ENCODE assay signal across 8 cellular contexts in the genomic region with DNA sequence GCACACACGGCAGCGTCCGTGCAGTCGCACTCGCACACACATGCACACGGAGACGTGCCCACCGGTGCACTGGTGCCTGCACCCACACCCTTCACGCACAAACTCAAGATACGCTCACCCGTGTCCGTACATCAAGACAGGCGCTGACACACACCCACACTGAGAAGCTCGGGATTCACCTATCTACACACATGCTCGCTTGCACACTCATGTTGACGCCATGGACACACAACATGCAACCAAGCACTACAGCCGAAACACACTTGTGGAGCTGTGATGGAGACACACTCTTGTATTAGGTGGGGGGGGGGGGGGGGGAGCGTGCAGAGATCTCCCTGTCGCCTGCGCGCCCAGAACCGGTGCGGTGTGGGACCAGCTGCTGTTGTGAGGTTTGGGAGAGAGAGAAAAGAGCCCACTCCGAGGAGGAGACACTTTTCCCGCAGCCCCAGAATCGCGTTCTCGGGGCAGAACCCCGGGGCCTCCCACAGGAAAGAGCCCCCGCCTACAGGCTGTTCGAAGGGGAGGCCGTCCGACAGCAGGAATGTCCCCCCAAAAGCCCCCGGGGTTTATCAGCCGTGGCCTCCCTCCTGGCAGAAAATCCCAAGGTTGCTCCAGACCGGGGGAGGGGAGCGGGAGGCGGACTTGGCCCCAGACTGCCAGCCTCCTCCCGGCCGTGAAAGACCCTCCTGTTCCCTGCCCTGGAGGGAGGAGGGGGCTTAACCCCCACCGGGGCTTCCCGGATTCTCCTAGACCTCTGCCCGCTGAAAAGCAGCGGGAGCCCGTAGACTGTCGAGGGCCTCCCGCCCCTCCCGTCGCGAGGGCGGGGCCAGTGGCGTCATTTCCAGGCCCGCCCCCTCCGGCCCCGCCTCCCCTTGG. TPM values are rescaled to one million over a fixed set of nuclear protein-coding genes. Genes with fewer than 3 reads are reported as not detected.
DNase-seq lines count a peak whose midpoint lies in the region; ATAC-seq and TF ChIP-seq lines count a peak whose summit lies in the region.

No MANE protein-coding gene starts in this region.

- H3K9me3 ChIP-seq in CD4-positive, CD25-positive, alpha-beta regulatory T cell (ENCODE audit: control insufficient read depth in 2 of 2, low read length in 2 of 2) = no peaks in the 10 kb centered on the region

- H3K27me3 Mint-ChIP-seq in CD4-positive, CD25-positive, alpha-beta regulatory T cell = peaks cover 18% of the 10 kb centered on the region
- no peaks in the 10 kb centered on the region for H3K27me3 Mint-ChIP-seq in activated naive CD8-positive, alpha-beta T cell
- peaks cover 7% of the 10 kb centered on the region for H3K27me3 Mint-ChIP-seq in osteocyte (ENCODE audit: unreplicated experiment)

- peak overlapping the region; percentile 100 for H3K27ac ChIP-seq in CD4-positive, CD25-positive, alpha-beta regulatory T cell (ENCODE audit: insufficient read depth, low read length, poor library complexity, severe bottlenecking)
- peak overlapping the region; percentile 73 for H3K27ac ChIP-seq in temporal lobe (ENCODE audit: low read depth, low read length)

- no peak for TF ChIP-seq RAD21 in Ishikawa (IDR thresholded peaks at IDR 0.05; ENCODE audit: low read depth)

- ATAC-seq in CD4-positive, CD25-positive, alpha-beta regulatory T cell (ENCODE audit: low read depth in 2 of 2) = peak; percentile 30 to 36
- peak; percentile 24 for ATAC-seq in GM19463 (IDR thresholded peaks at IDR 0.05; ENCODE audit: unreplicated experiment)

- intact Hi-C loops in head of caudate nucleus (cut with DNase I) = no loop called here

- no peaks in the 10 kb centered on the region for H3K27me3 ChIP-seq in CD4-positive, CD25-positive, alpha-beta regulatory T cell (ENCODE audit: control insufficient read depth, insufficient read depth, low read length)

- H3K27ac Mint-ChIP-seq in CD4-positive, CD25-positive, alpha-beta regulatory T cell = peak overlapping the region; percentile 99 to 100 (median 100)
- peak overlapping the region; percentile 97 for H3K27ac Mint-ChIP-seq in activated naive CD8-positive, alpha-beta T cell
- H3K27ac Mint-ChIP-seq in osteocyte (ENCODE audit: unreplicated experiment) = peak overlapping the region; percentile 95

- TF ChIP-seq CTCF in osteocyte (IDR thresholded peaks at IDR 0.05) = no peak

- peak; percentile 86 to 90 (median 89) for DNase-seq in CD4-positive, CD25-positive, alpha-beta regulatory T cell
- peak; percentile 56 for DNase-seq in SKM-1 treated with dmso at 0.1 percent for 144 hours (lab: John Stamatoyannopoulos, UW; ENCODE audit: unreplicated experiment)
- peak; percentile 66 to 93 (median 86) for DNase-seq in head of caudate nucleus
- peak; percentile 94 for DNase-seq in osteocyte (ENCODE audit: extremely low spot score, unreplicated experiment)

- H3K4me1 Mint-ChIP-seq in CD4-positive, CD25-positive, alpha-beta regulatory T cell = peaks cover 4 to 52% (median 24%) of the 10 kb centered on the region in 4 donors
- H3K4me1 Mint-ChIP-seq in activated naive CD8-positive, alpha-beta T cell (ENCODE audit: low read depth) = peaks cover 39% of the 10 kb centered on the region
- peaks cover 35% of the 10 kb centered on the region for H3K4me1 Mint-ChIP-seq in osteocyte (ENCODE audit: unreplicated experiment)

- H3K36me3 ChIP-seq in CD4-positive, CD25-positive, alpha-beta regulatory T cell (ENCODE audit: control insufficient read depth, insufficient read depth, low read length) = peaks cover 12% of the 10 kb centered on the region

- peaks cover 45% of the 10 kb centered on the region for H3K4me1 ChIP-seq in CD4-positive, CD25-positive, alpha-beta regulatory T cell (ENCODE audit: control insufficient read depth, insufficient read depth, low read length, poor library complexity, severe bottlenecking)

- H3K4me3 Mint-ChIP-seq in CD4-positive, CD25-positive, alpha-beta regulatory T cell = peak overlapping the region; percentile 94 to 97 (median 96)
- H3K4me3 Mint-ChIP-seq in activated naive CD8-positive, alpha-beta T cell = peak overlapping the region; percentile 92
- H3K4me3 Mint-ChIP-seq in osteocyte (ENCODE audit: unreplicated experiment) = peak overlapping the region; percentile 87

- no peak for TF ChIP-seq EP300 in Ishikawa (IDR thresholded peaks at IDR 0.05; ENCODE audit: borderline replicate concordance)

- H3K36me3 Mint-ChIP-seq in CD4-positive, CD25-positive, alpha-beta regulatory T cell = no peaks in the 10 kb centered on the region
- no peaks in the 10 kb centered on the region for H3K36me3 Mint-ChIP-seq in activated naive CD8-positive, alpha-beta T cell
- peaks cover 2% of the 10 kb centered on the region for H3K36me3 Mint-ChIP-seq in osteocyte (ENCODE audit: unreplicated experiment)

- H3K4me3 ChIP-seq in CD4-positive, CD25-positive, alpha-beta regulatory T cell (ENCODE audit: low read depth, low read length) = peak overlapping the region; percentile 97

- H3K9me3 Mint-ChIP-seq in CD4-positive, CD25-positive, alpha-beta regulatory T cell = no peaks in the 10 kb centered on the region
- H3K9me3 Mint-ChIP-seq in activated naive CD8-positive, alpha-beta T cell (ENCODE audit: low read depth) = no peaks in the 10 kb centered on the region
- H3K9me3 Mint-ChIP-seq in osteocyte (ENCODE audit: unreplicated experiment) = no peaks in the 10 kb centered on the region

TF ChIP-seq in Ishikawa, 13 proteins besides CTCF, POLR2A, EP300 and RAD21:
- TF ChIP-seq CREB1 (IDR thresholded peaks at IDR 0.05; ENCODE audit: low read depth) = peak; percentile 92
- peak; percentile 58; the same call in 1 of the 2 replicates for TF ChIP-seq ZBTB7A (IDR thresholded peaks at IDR 0.05; ENCODE audit: low read depth)
- TF ChIP-seq, protein P1, sequence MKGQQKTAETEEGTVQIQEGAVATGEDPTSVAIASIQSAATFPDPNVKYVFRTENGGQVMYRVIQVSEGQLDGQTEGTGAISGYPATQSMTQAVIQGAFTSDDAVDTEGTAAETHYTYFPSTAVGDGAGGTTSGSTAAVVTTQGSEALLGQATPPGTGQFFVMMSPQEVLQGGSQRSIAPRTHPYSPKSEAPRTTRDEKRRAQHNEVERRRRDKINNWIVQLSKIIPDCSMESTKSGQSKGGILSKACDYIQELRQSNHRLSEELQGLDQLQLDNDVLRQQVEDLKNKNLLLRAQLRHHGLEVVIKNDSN (IDR thresholded peaks at IDR 0.05) = no peak
- no peak for TF ChIP-seq CEBPB (IDR thresholded peaks at IDR 0.05)
- TF ChIP-seq TEAD4 (IDR thresholded peaks at IDR 0.05) = no peak
- TF ChIP-seq YY1 (IDR thresholded peaks at IDR 0.05; ENCODE audit: low read depth) = 0 out of 2 replicates have a peak, but pooled peaks have one; percentile 4
- TF ChIP-seq EGR1 (IDR thresholded peaks at IDR 0.05) = peak; percentile 35; the same call in 1 of the 2 replicates
- TF ChIP-seq TCF12 (IDR thresholded peaks at IDR 0.05; ENCODE audit: low read depth) = no peak

RNA-seq across cellular contexts. Expression of a gene that starts 0.5 kb away (rescaled TPM):
- 385 TPM for total RNA-seq in CD4-positive, CD25-positive, alpha-beta regulatory T cell
- 1 to 10 TPM; 6.3 to 8.2 (median 6.7) TPM for polyA plus RNA-seq in CD4-positive, CD25-positive, alpha-beta regulatory T cell
- total RNA-seq in osteocyte (32.5 and 38.6 TPM in 2 replicates), temporal lobe (1.5 TPM)

RNA-seq across cellular contexts. Expression of a gene that starts 23.5 kb away (rescaled TPM):
- total RNA-seq in CD4-positive, CD25-positive, alpha-beta regulatory T cell = 2.9 TPM
- polyA plus RNA-seq in CD4-positive, CD25-positive, alpha-beta regulatory T cell = 1 to 10 TPM; 1.4 to 2.6 (median 1.9) TPM
- total RNA-seq in osteocyte = 0.99 and 1.8 TPM in 2 replicates
- total RNA-seq in temporal lobe = 99.6 TPM

RNA-seq across cellular contexts. Expression of a gene that starts 25.6 kb away (rescaled TPM):
- 12.8 TPM for total RNA-seq in CD4-positive, CD25-positive, alpha-beta regulatory T cell
- 10 to 100 TPM; 25.2 to 40.1 (median 32.1) TPM for polyA plus RNA-seq in CD4-positive, CD25-positive, alpha-beta regulatory T cell
- total RNA-seq in osteocyte (9.8 and 10.5 TPM in 2 replicates), temporal lobe (13.8 TPM)

RNA-seq across cellular contexts. Expression of a gene that starts 37.3 kb away (rescaled TPM):
- 29.4 TPM for total RNA-seq in CD4-positive, CD25-positive, alpha-beta regulatory T cell
- 10 to 100 TPM; 50.8 to 60.6 (median 52.0) TPM for polyA plus RNA-seq in CD4-positive, CD25-positive, alpha-beta regulatory T cell
- total RNA-seq in osteocyte = 81.3 and 82.1 TPM in 2 replicates
- total RNA-seq in temporal lobe = 50.9 TPM

RNA-seq across cellular contexts. Expression of a gene that starts 56.3 kb away (rescaled TPM):
- 0.35 TPM for total RNA-seq in CD4-positive, CD25-positive, alpha-beta regulatory T cell
- polyA plus RNA-seq in CD4-positive, CD25-positive, alpha-beta regulatory T cell = 1 to 10 TPM in 1 of 4 donors, under 1 TPM in 3; 0.40 to 1.1 (median 0.55) TPM
- total RNA-seq in osteocyte (not detected in 2 replicates), temporal lobe (under 0.01 TPM)

Comparison
In these comparisons a context has a peak if more than half of its experiments do, and no peak if none do; other contexts are left out.
1. Peak in every context shown above with its lines: DNase-seq, ATAC-seq, H3K4me3 ChIP-seq and H3K27ac ChIP-seq.
2. RNA of a gene that starts 0.5 kb away (total RNA-seq): 385 TPM in CD4-positive, CD25-positive, alpha-beta regulatory T cell (single experiment) and 32.5 to 38.6 TPM in osteocyte; 1.5 TPM in temporal lobe (single experiment); every median in the first group is over 10 times any median in the second.
3. RNA of a gene that starts 23.5 kb away (total RNA-seq): 99.6 TPM in temporal lobe (single experiment); 2.9 TPM in CD4-positive, CD25-positive, alpha-beta regulatory T cell (single experiment) and 0.99 to 1.8 TPM in osteocyte; every median in the first group is over 10 times any median in the second.